ENCODE assay signal across 21 cellular contexts in genomic region chr6:10561566-10562088, GRCh38. TPM values are rescaled to one million over a fixed set of nuclear protein-coding genes. Genes with fewer than 3 reads are reported as not detected.
DNase-seq lines count a peak whose midpoint lies in the region; ATAC-seq, FAIRE-seq and TF ChIP-seq lines count a peak whose summit lies in the region.
"Had no signal": no experiment of that assay in that cellular context is flagged by ENCODE, and none has a peak within 500 bp of the region (broad histone marks: within the 10 kb centered on the region; RNA-seq: fewer than 3 reads in every experiment).

No MANE protein-coding gene starts in this region.

- no peaks in the 10 kb centered on the region for H3K79me2 ChIP-seq in endothelial cell of umbilical vein (ENCODE audit: control insufficient read depth, insufficient read depth, low read length)

- TF ChIP-seq CTCF in WTC11 (IDR thresholded peaks at IDR 0.05) (no peak), endothelial cell of umbilical vein (IDR thresholded peaks at IDR 0.05; ENCODE audit: extremely low read depth in 1 of 2, insufficient read depth in 1 of 2, low read depth in 1 of 2, low read length in 2 of 2) (no peak), nephron (IDR thresholded peaks at IDR 0.05; ENCODE audit: unreplicated experiment in 3 of 3) (no peak), type B pancreatic cell (conservative IDR thresholded peaks at IDR 0.05) (no peak), A673 (conservative IDR thresholded peaks at IDR 0.05; ENCODE audit: low read depth, low read length) (no peak)

- H3K4me3 Mint-ChIP-seq in WTC11 (peak overlapping the region; percentile 94), nephron (peak overlapping the region in 1 of 3 experiments; percentile 6), type B pancreatic cell (peak overlapping the region; percentile 51)
- H3K4me3 Mint-ChIP-seq: activated T-cell treated with anti-CD3 and anti-CD28 coated beads, Interleukin-2, amount 50 U/mL, for 4 hours; CD8-positive, alpha-beta memory T cell; stimulated activated effector memory CD8-positive, alpha-beta T cell treated with anti-CD3 and anti-CD28 coated beads, Interleukin-12 subunit alpha, Interleukin-12 subunit beta, amount 100 ng/mL, for 72 hours; T-cell had no signal

- H4K20me1 ChIP-seq in endothelial cell of umbilical vein (replicated peaks; ENCODE audit: control insufficient read depth, extremely low read depth, insufficient read depth, low read length): no peaks in the 10 kb centered on the region

- H3K27me3 ChIP-seq in endothelial cell of umbilical vein (ENCODE audit: control insufficient read depth in 2 of 2, insufficient read depth in 2 of 2, low read length in 2 of 2) (no peaks in the 10 kb centered on the region), A673 (replicated peaks; ENCODE audit: insufficient read depth, low read depth, low read length, poor library complexity) (no peaks in the 10 kb centered on the region)
- H3K27me3 ChIP-seq: colonic mucosa, SJSA1, testis had no signal

- no peaks in the 10 kb centered on the region for H3K9me3 ChIP-seq in endothelial cell of umbilical vein (replicated peaks; ENCODE audit: control insufficient read depth, insufficient read depth, low read length)
- no peaks in the 10 kb centered on the region for H3K9me3 ChIP-seq in A673 (ENCODE audit: low read depth, low read length, poor library complexity, severe bottlenecking)
- H3K9me3 ChIP-seq: colonic mucosa, SJSA1, testis had no signal

- no peak overlapping the region for H3K27ac ChIP-seq in endothelial cell of umbilical vein (ENCODE audit: insufficient read depth, low read depth, low read length)
- no peak overlapping the region for H3K27ac ChIP-seq in A673 (ENCODE audit: low read depth, low read length, poor library complexity, severe bottlenecking)
- H3K27ac ChIP-seq: colonic mucosa, SJSA1, testis had no signal

- DNase-seq in WTC11 (ENCODE audit: low spot score) (no peak), endothelial cell of umbilical vein (ENCODE audit: low read depth, low spot score) (peak; percentile 73), type B pancreatic cell (ENCODE audit: extremely low spot score, unreplicated experiment) (no peak), HCEC 1CT (no peak), A673 (ENCODE audit: low spot score) (no peak)
- DNase-seq: activated CD4-positive, alpha-beta T cell treated with anti-CD3 and anti-CD28 coated beads for 4 hours; activated naive CD4-positive, alpha-beta T cell; activated T-cell treated with anti-CD3 and anti-CD28 coated beads, Interleukin-2, amount 50 U/mL, for 4 hours; CD8-positive, alpha-beta memory T cell; colonic mucosa; head of caudate nucleus; Karpas-422; NCI-H526; occipital lobe; T-cell; testis had no signal

- intact Hi-C loops in endothelial cell of umbilical vein (cut with micrococcal nuclease) (no loop called here), A673 (cut with micrococcal nuclease; ENCODE audit: unreplicated experiment) (no loop called here)

- POLR2A ChIA-PET in WTC11 (lab: Charles Lee): no interaction called here
- POLR2A ChIA-PET in endothelial cell of umbilical vein (lab: Charles Lee): no interaction called here
- POLR2A ChIA-PET in A673 (lab: Charles Lee; ENCODE audit: low non-redundant PET): interaction anchor here (0.6 kb wide), 1 partner anchor 612 kb away, joined by 3 read pairs; no protein-coding TSS in a partner anchor

- H3K27me3 Mint-ChIP-seq in WTC11 (ENCODE audit: low read depth): no peaks in the 10 kb centered on the region
- H3K27me3 Mint-ChIP-seq in nephron (ENCODE audit: low read depth): peaks cover 12% of the 10 kb centered on the region
- H3K27me3 Mint-ChIP-seq in type B pancreatic cell: no peaks in the 10 kb centered on the region
- H3K27me3 Mint-ChIP-seq: CD8-positive, alpha-beta memory T cell; T-cell had no signal

- H3K27ac Mint-ChIP-seq in WTC11 (peak overlapping the region; percentile 45), nephron (peak overlapping the region; percentile 52 to 91 (median 80)), type B pancreatic cell (no peak overlapping the region)
- H3K27ac Mint-ChIP-seq: CD8-positive, alpha-beta memory T cell; stimulated activated effector memory CD8-positive, alpha-beta T cell treated with anti-CD3 and anti-CD28 coated beads, Interleukin-12 subunit alpha, Interleukin-12 subunit beta, amount 100 ng/mL, for 72 hours; T-cell had no signal

- CTCF ChIA-PET in WTC11 (lab: Charles Lee) (no interaction called here), endothelial cell of umbilical vein (lab: Charles Lee) (interaction anchor here (0.7 to 1.0 kb wide), 4 partner anchors 17 to 51 kb away, joined by 3 read pairs; no protein-coding TSS in a partner anchor), A673 (lab: Charles Lee) (interaction anchor here (0.5 kb wide), 1 partner anchor 30 kb away, joined by 6 read pairs; no protein-coding TSS in a partner anchor)

- H3K36me3 ChIP-seq in endothelial cell of umbilical vein (ENCODE audit: control insufficient read depth in 2 of 2, extremely low read depth in 1 of 2, insufficient read depth in 2 of 2, low read length in 2 of 2) (no peaks in the 10 kb centered on the region), A673 (ENCODE audit: insufficient read depth, low read length, poor library complexity, severe bottlenecking) (no peaks in the 10 kb centered on the region)
- H3K36me3 ChIP-seq: colonic mucosa had no signal

- no TSS peak for BruUV-seq in endothelial cell of umbilical vein (replicated peaks; lab: Mats Ljungman, UMichigan)
- no TSS peak for BruUV-seq in A673 (replicated peaks; lab: Mats Ljungman, UMichigan)

- H3K9me1 ChIP-seq in endothelial cell of umbilical vein (replicated peaks; ENCODE audit: control insufficient read depth, extremely low read depth, insufficient read depth, low read length): no peaks in the 10 kb centered on the region

- FAIRE-seq in endothelial cell of umbilical vein (lab: Jason Lieb, UNC): no peak
- FAIRE-seq: endometrium had no signal

- H3K4me1 Mint-ChIP-seq in WTC11 (peaks cover 69% of the 10 kb centered on the region), nephron (peaks cover 41% of the 10 kb centered on the region), type B pancreatic cell (ENCODE audit: unreplicated experiment) (peaks cover 24% of the 10 kb centered on the region)
- H3K4me1 Mint-ChIP-seq: stimulated activated effector memory CD8-positive, alpha-beta T cell treated with anti-CD3 and anti-CD28 coated beads, Interleukin-12 subunit alpha, Interleukin-12 subunit beta, amount 100 ng/mL, for 72 hours; T-cell had no signal

- H3K9me3 Mint-ChIP-seq in WTC11: no peaks in the 10 kb centered on the region
- no peaks in the 10 kb centered on the region for H3K9me3 Mint-ChIP-seq in nephron
- no peaks in the 10 kb centered on the region for H3K9me3 Mint-ChIP-seq in type B pancreatic cell
- H3K9me3 Mint-ChIP-seq: activated T-cell treated with anti-CD3 and anti-CD28 coated beads, Interleukin-2, amount 50 U/mL, for 4 hours; stimulated activated effector memory CD8-positive, alpha-beta T cell treated with anti-CD3 and anti-CD28 coated beads, Interleukin-12 subunit alpha, Interleukin-12 subunit beta, amount 100 ng/mL, for 72 hours; T-cell had no signal

- no peak overlapping the region for H3K4me2 ChIP-seq in endothelial cell of umbilical vein (ENCODE audit: insufficient read depth, low read length)

- H3K36me3 Mint-ChIP-seq in WTC11 (peaks cover 36% of the 10 kb centered on the region), nephron (ENCODE audit: low read depth) (no peaks in the 10 kb centered on the region), type B pancreatic cell (peaks cover 5% of the 10 kb centered on the region)
- H3K36me3 Mint-ChIP-seq: stimulated activated effector memory CD8-positive, alpha-beta T cell treated with anti-CD3 and anti-CD28 coated beads, Interleukin-12 subunit alpha, Interleukin-12 subunit beta, amount 100 ng/mL, for 72 hours had no signal

- no peak for TF ChIP-seq POLR2A in endothelial cell of umbilical vein (IDR thresholded peaks at IDR 0.05; ENCODE audit: low read depth, low read length)

- ATAC-seq in WTC11 (no peak), HG03571 (IDR thresholded peaks at IDR 0.05; ENCODE audit: unreplicated experiment) (no peak)
- ATAC-seq: activated T-cell treated with anti-CD3 and anti-CD28 coated beads, Interleukin-2, amount 50 U/mL, for 4 hours; stimulated activated effector memory CD8-positive, alpha-beta T cell treated with anti-CD3 and anti-CD28 coated beads, Interleukin-12 subunit alpha, Interleukin-12 subunit beta, amount 100 ng/mL, for 72 hours; T-cell had no signal

- H3K4me3 ChIP-seq in endothelial cell of umbilical vein (replicated peaks in 1 of 3; ENCODE audit: insufficient read depth in 1 of 3, low read depth in 1 of 3, low read length in 3 of 3) (no peak overlapping the region), A673 (ENCODE audit: low read depth, low read length, poor library complexity, severe bottlenecking) (no peak overlapping the region)
- H3K4me3 ChIP-seq: colonic mucosa, SJSA1, testis had no signal

- no peak overlapping the region for H2AFZ ChIP-seq in endothelial cell of umbilical vein (ENCODE audit: low read depth, low read length)

- H3K9ac ChIP-seq in endothelial cell of umbilical vein (replicated peaks; ENCODE audit: extremely low read depth, insufficient read depth, low read length): no peak overlapping the region

- H3K4me1 ChIP-seq in endothelial cell of umbilical vein (ENCODE audit: control insufficient read depth, extremely low read depth, insufficient read depth, low read length): peaks cover 5% of the 10 kb centered on the region
- no peaks in the 10 kb centered on the region for H3K4me1 ChIP-seq in A673 (ENCODE audit: insufficient read depth, low read length, poor library complexity, severe bottlenecking)
- H3K4me1 ChIP-seq: colonic mucosa had no signal

- dilution Hi-C loops in endothelial cell of umbilical vein (cut with MboI; ENCODE audit: extremely low pct_ligation_motif_present, low sequenced_read_pairs): no loop called here

TF ChIP-seq in WTC11, 78 proteins besides CTCF, POLR2A, EP300 and RAD21 (continues in another document):
- no peak for TF ChIP-seq NFYB (CRISPR knock-in tag; conservative IDR thresholded peaks at IDR 0.05; ENCODE audit: low read depth)
- TF ChIP-seq CREM (CRISPR knock-in tag; IDR thresholded peaks at IDR 0.05): no peak

TF ChIP-seq in endothelial cell of umbilical vein, 7 proteins besides CTCF, POLR2A, EP300 and RAD21 (continues in another document):
- TF ChIP-seq FOS (IDR thresholded peaks at IDR 0.05; ENCODE audit: borderline replicate concordance, insufficient read depth, low read length): no peak

RNA-seq across cellular contexts. Expression of gene GCNT2, which starts 40.5 kb away (rescaled TPM):
- 51.2 to 66.7 TPM (median 62.7 TPM) in 3 replicates for total RNA-seq in WTC11 (2021)
- total RNA-seq in endothelial cell of umbilical vein: 10.9 and 11.4 TPM in 2 replicates
- 2.9 and 3.8 TPM in 2 replicates for polyA plus RNA-seq in endothelial cell of umbilical vein
- 4.4 and 4.5 TPM in 2 replicates for polyA plus RNA-seq in endothelial cell of umbilical vein (2011; cell fraction: cytosol; rRNA removed)
- 7.2 and 8.4 TPM in 2 replicates for polyA plus RNA-seq in endothelial cell of umbilical vein (2011; cell fraction: nucleus; rRNA removed)
- 10.8 and 14.7 TPM in 2 replicates for polyA plus RNA-seq in endothelial cell of umbilical vein (2012)
- polyA minus RNA-seq in endothelial cell of umbilical vein: 10.1 and 16.1 TPM in 2 replicates
- 5.2 TPM for polyA minus RNA-seq in endothelial cell of umbilical vein (2011; cell fraction: cytosol; rRNA and poly(A)+ RNA removed)
- polyA minus RNA-seq in endothelial cell of umbilical vein (2011; cell fraction: nucleus; rRNA and poly(A)+ RNA removed): 17.5 and 23.0 TPM in 2 replicates
- total RNA-seq in type B pancreatic cell (ENCODE audit: low replicate concordance): 21.2 and 21.6 TPM in 2 replicates
- 0.28 and 0.70 TPM in 2 replicates for total RNA-seq in A673 (2021)
